35 cellular contexts compared by ENCODE assay signal in genomic region chr10:97905276-97905675, GRCh38.
"Had no signal": no experiment of that assay in that cellular context is flagged by ENCODE, and none has a peak within 500 bp of the region (broad histone marks: within the 10 kb centered on the region; RNA-seq: fewer than 3 reads in every experiment).

No MANE protein-coding gene starts in this region.

- H3K4me1 ChIP-seq: foreskin keratinocyte, gastrocnemius medialis had no signal

- DNase-seq: activated B cell treated with CpG ODN at 0.5 μM for 24 hours; activated CD4-positive, alpha-beta T cell treated with anti-CD3 and anti-CD28 coated beads for 48 hours; activated CD4-positive, alpha-beta T cell treated with anti-CD3 and anti-CD28 coated beads, Interleukin-2, amount 50 U/mL, for 1 hour; activated CD4-positive, alpha-beta T cell treated with anti-CD3 and anti-CD28 coated beads, Interleukin-2, amount 50 U/mL, for 48 hours; activated CD8-positive, alpha-beta memory T cell treated with anti-CD3 and anti-CD28 coated beads for 24 hours; activated CD8-positive, alpha-beta T cell treated with anti-CD3 and anti-CD28 coated beads for 36 hours; activated effector memory CD4-positive, alpha-beta T cell treated with anti-CD3 and anti-CD28 coated beads, Interleukin-2, amount 50 U/mL, for 16 hours; activated naive CD4-positive, alpha-beta T cell treated with anti-CD3 and anti-CD28 coated beads, Interleukin-2, amount 10 ng/mL, durations not matched to agents 7 days and 5 days; activated T-cell treated with anti-CD3 and anti-CD28 coated beads, Interleukin-2, amount 50 U/mL, for 1 hour; activated T-cell treated with anti-CD3 and anti-CD28 coated beads, Interleukin-2, amount 50 U/mL, for 48 hours; amniotic stem cell; anterior cingulate cortex; brain microvascular endothelial cell; cortex of kidney; dermis blood vessel endothelial cell; effector CD4-positive, alpha-beta T cell; effector memory CD8-positive, alpha-beta T cell; erythroblast; foreskin keratinocyte; gastrocnemius medialis; glutamatergic neuron; T-cell; T1000; WERI-Rb-1 had no signal

- H3K27ac ChIP-seq: brain microvascular endothelial cell, esophagus muscularis mucosa, foreskin keratinocyte, gastrocnemius medialis, heart left ventricle, WERI-Rb-1 had no signal

- H3K4me3 ChIP-seq: esophagus muscularis mucosa, gastrocnemius medialis, heart left ventricle had no signal

- ATAC-seq: activated CD4-positive, CD25-positive, alpha-beta regulatory T cell treated with anti-CD3 and anti-CD28 coated beads, Interleukin-2, amount 50 U/mL, for 24 hours; activated CD8-positive, alpha-beta T cell treated with anti-CD3 and anti-CD28 coated beads for 36 hours; effector memory CD8-positive, alpha-beta T cell; foreskin keratinocyte; gastrocnemius medialis; heart left ventricle; T-cell had no signal

- H3K9me3 ChIP-seq: esophagus muscularis mucosa, gastrocnemius medialis, heart left ventricle had no signal

- H3K4me3 Mint-ChIP-seq: activated B cell treated with CpG ODN at 0.5 μM for 24 hours; activated CD8-positive, alpha-beta T cell treated with anti-CD3 and anti-CD28 coated beads for 36 hours; activated naive CD4-positive, alpha-beta T cell treated with anti-CD3 and anti-CD28 coated beads, Interleukin-2, amount 10 ng/mL, durations not matched to agents 7 days and 5 days; activated naive CD8-positive, alpha-beta T cell; activated T-helper 1 cell treated with anti-CD3 and anti-CD28 coated beads, Interleukin-12 subunit alpha, Interleukin-12 subunit beta, Interleukin-2, Interleukin-4 antibody, amounts not matched to agents 30 ng/mL and 10 ng/mL and 1 ng/mL, durations not matched to agents 14 hours and 24 hours and 36 hours; effector memory CD8-positive, alpha-beta T cell; T-cell; T-helper 1 cell treated with Interleukin-12 subunit alpha and Interleukin-12 subunit beta and Interleukin-4 antibody, amounts not matched to agents 30 μg/mL and 1 μg/mL, for 36 hours; T-helper 2 cell treated with Interferon-gamma antibody and Interleukin-4, amounts not matched to agents 5 μg/mL and 100 μg/mL, for 36 hours had no signal

- H3K4me1 Mint-ChIP-seq: activated B cell treated with CpG ODN at 0.5 μM for 24 hours; activated naive CD4-positive, alpha-beta T cell treated with anti-CD3 and anti-CD28 coated beads, Interleukin-2, amount 10 ng/mL, durations not matched to agents 7 days and 5 days; T-cell had no signal

- FAIRE-seq: astrocyte, bronchial epithelial cell, colon had no signal

- H3K36me3 ChIP-seq: brain microvascular endothelial cell, esophagus muscularis mucosa, gastrocnemius medialis, heart left ventricle, WERI-Rb-1 had no signal

- H3K27ac Mint-ChIP-seq: activated B cell treated with CpG ODN at 0.5 μM for 24 hours; activated CD8-positive, alpha-beta T cell treated with anti-CD3 and anti-CD28 coated beads for 36 hours; activated naive CD4-positive, alpha-beta T cell treated with anti-CD3 and anti-CD28 coated beads, Interleukin-2, amount 10 ng/mL, durations not matched to agents 7 days and 5 days; activated naive CD8-positive, alpha-beta T cell; activated T-helper 1 cell treated with anti-CD3 and anti-CD28 coated beads, Interleukin-12 subunit alpha, Interleukin-12 subunit beta, Interleukin-2, Interleukin-4 antibody, amounts not matched to agents 30 ng/mL and 10 ng/mL and 1 ng/mL, durations not matched to agents 14 hours and 24 hours and 36 hours; activated T-helper 2 cell treated with anti-CD3 and anti-CD28 coated beads, Interferon-gamma antibody, Interleukin-2, Interleukin-4, amounts not matched to agents 10 μg/mL and 5 μg/mL and 100 μg/mL, durations not matched to agents 14 hours and 24 hours and 36 hours; effector memory CD8-positive, alpha-beta T cell; T-cell; T-helper 1 cell treated with Interleukin-12 subunit alpha and Interleukin-12 subunit beta and Interleukin-4 antibody, amounts not matched to agents 30 μg/mL and 1 μg/mL, for 36 hours; T-helper 2 cell treated with Interferon-gamma antibody and Interleukin-4, amounts not matched to agents 5 μg/mL and 100 μg/mL, for 36 hours had no signal

- H3K9me3 Mint-ChIP-seq: activated B cell treated with CpG ODN at 0.5 μM for 24 hours; activated CD8-positive, alpha-beta T cell treated with anti-CD3 and anti-CD28 coated beads for 36 hours; activated naive CD4-positive, alpha-beta T cell treated with anti-CD3 and anti-CD28 coated beads, Interleukin-2, amount 10 ng/mL, durations not matched to agents 7 days and 5 days; activated T-helper 1 cell treated with anti-CD3 and anti-CD28 coated beads, Interleukin-12 subunit alpha, Interleukin-12 subunit beta, Interleukin-2, Interleukin-4 antibody, amounts not matched to agents 30 ng/mL and 10 ng/mL and 1 ng/mL, durations not matched to agents 14 hours and 24 hours and 36 hours; activated T-helper 2 cell treated with anti-CD3 and anti-CD28 coated beads, Interferon-gamma antibody, Interleukin-2, Interleukin-4, amounts not matched to agents 10 μg/mL and 5 μg/mL and 100 μg/mL, durations not matched to agents 14 hours and 24 hours and 36 hours; effector memory CD8-positive, alpha-beta T cell; T-cell; T-helper 1 cell treated with Interleukin-12 subunit alpha and Interleukin-12 subunit beta and Interleukin-4 antibody, amounts not matched to agents 30 μg/mL and 1 μg/mL, for 36 hours; T-helper 2 cell treated with Interferon-gamma antibody and Interleukin-4, amounts not matched to agents 5 μg/mL and 100 μg/mL, for 36 hours had no signal

- H3K27me3 ChIP-seq: gastrocnemius medialis had no signal

- H3K36me3 Mint-ChIP-seq: activated naive CD4-positive, alpha-beta T cell treated with anti-CD3 and anti-CD28 coated beads, Interleukin-2, amount 10 ng/mL, durations not matched to agents 7 days and 5 days; activated naive CD8-positive, alpha-beta T cell; T-cell had no signal
